In the genomic region with DNA sequence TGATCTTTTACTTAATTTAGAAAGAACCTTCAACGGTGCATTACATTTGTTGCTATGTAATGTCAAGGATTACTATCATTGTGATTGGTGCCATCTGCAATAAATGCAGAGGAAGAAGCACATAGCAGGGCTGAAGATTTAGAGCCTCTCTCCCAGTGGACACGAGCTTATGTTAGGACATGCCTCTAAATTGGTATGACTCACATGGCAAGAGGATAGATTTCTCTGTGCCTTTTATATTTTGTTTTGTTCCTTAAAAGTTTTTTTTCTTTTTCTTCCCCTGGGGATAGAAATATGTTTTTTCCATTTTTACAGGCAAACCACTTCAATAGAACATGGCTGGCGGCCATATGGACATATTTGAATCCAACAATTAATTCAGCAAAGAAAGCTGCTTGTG, we compare ENCODE assay signal across 24 cellular contexts.
A peak's percentile ranks its signal among the peaks of the same experiment; 100 is the strongest.
DNase-seq lines count a peak whose midpoint lies in the region; ATAC-seq, FAIRE-seq and TF ChIP-seq lines count a peak whose summit lies in the region.
"Had no signal": no experiment of that assay in that cellular context is flagged by ENCODE, and none has a peak within 500 bp of the region (broad histone marks: within the 10 kb centered on the region; RNA-seq: fewer than 3 reads in every experiment).

No MANE protein-coding gene starts in this region.

- H3K9me3 ChIP-seq in thoracic aorta: no peaks in the 10 kb centered on the region
- H3K9me3 ChIP-seq in WERI-Rb-1 (ENCODE audit: severe bottlenecking): no peaks in the 10 kb centered on the region
- H3K9me3 ChIP-seq: HAP-1 had no signal

- ATAC-seq in thoracic aorta (ENCODE audit: insufficient number of reproducible peaks, low FRiP score, low read depth): peak; percentile 77
- ATAC-seq: left cardiac atrium, natural killer cell had no signal

- H3K27ac ChIP-seq in thoracic aorta (peak overlapping the region; percentile 70), WERI-Rb-1 (no peak overlapping the region)
- H3K27ac ChIP-seq: brain microvascular endothelial cell, epithelial cell of prostate, parathyroid adenoma, sigmoid colon, tibial nerve had no signal

- FAIRE-seq in frontal cortex (lab: Jason Lieb, UNC): no peak

- H3K4me3 ChIP-seq in thoracic aorta (peak overlapping the region; percentile 57), WERI-Rb-1 (ENCODE audit: low read depth, low read length) (no peak overlapping the region)
- H3K4me3 ChIP-seq: HAP-1, sigmoid colon, tibial nerve had no signal

- TF ChIP-seq CTCF in thoracic aorta (IDR thresholded peaks at IDR 0.05) (no peak), WERI-Rb-1 (IDR thresholded peaks at IDR 0.05; ENCODE audit: low read depth, low read length) (no peak)

- peaks cover 21 to 44% of the 10 kb centered on the region in 2 donors for H3K4me1 ChIP-seq in thoracic aorta (ENCODE audit: control insufficient read depth in 1 of 2, low read depth in 2 of 2)
- H3K4me1 ChIP-seq: HAP-1, parathyroid adenoma, tibial nerve had no signal

- H3K36me3 ChIP-seq in thoracic aorta (no peaks in the 10 kb centered on the region), WERI-Rb-1 (no peaks in the 10 kb centered on the region)
- H3K36me3 ChIP-seq: brain microvascular endothelial cell, HAP-1, sigmoid colon, tibial nerve had no signal

- no peaks in the 10 kb centered on the region for H3K27me3 ChIP-seq in thoracic aorta (replicated peaks; ENCODE audit: insufficient read depth)
- no peaks in the 10 kb centered on the region for H3K27me3 ChIP-seq in WERI-Rb-1 (ENCODE audit: insufficient read depth, low read depth, severe bottlenecking)
- H3K27me3 ChIP-seq: brain microvascular endothelial cell, sigmoid colon, tibial nerve had no signal

- DNase-seq in GM04504 (ENCODE audit: low read depth): peak; percentile 33
- peak; percentile 10 for DNase-seq in T1000 (lab: John Stamatoyannopoulos, UW)
- peak; percentile 58 for DNase-seq in fibroblast of peridontal ligament (ENCODE audit: extremely low read depth)
- DNase-seq in thoracic aorta (ENCODE audit: low spot score): no peak
- DNase-seq in frontal cortex (ENCODE audit: low spot score in 2 of 2): no peak
- no peak for DNase-seq in NCI-H774 (lab: John Stamatoyannopoulos, UW)
- DNase-seq in WERI-Rb-1: no peak
- DNase-seq: activated CD4-positive, alpha-beta T cell treated with anti-CD3 and anti-CD28 coated beads for 4 hours; brain microvascular endothelial cell; DND-41; Karpas-422; left cardiac atrium; natural killer cell; NCI-H1092; NCI-H2029 treated with DMSO at 0.1 percent for 48 hours; NCI-H510A; sigmoid colon; stimulated activated CD4-positive, alpha-beta T cell treated with anti-CD3 and anti-CD28 coated beads, Interleukin-2, amount 100 ng/mL, for 24 hours; stimulated activated naive CD4-positive, alpha-beta T cell treated with Interleukin-2 at 50 U/mL for 16 hours; SW 1271 had no signal

Comparison
In these comparisons a context has a peak if more than half of its experiments do, and no peak if none do; other contexts are left out.
1. DNase-seq: peak in GM04504 (single experiment), T1000 (single experiment) and fibroblast of peridontal ligament (single experiment); none in thoracic aorta (single experiment), frontal cortex (0 of 2), NCI-H774 (single experiment) and WERI-Rb-1 (single experiment).